Comparison of ENCODE assay signal across 1 cellular context in genomic region chr13:37526710-37527446, GRCh38.
TF ChIP-seq lines count a peak whose summit lies in the region.

No MANE protein-coding gene starts in this region.

TF ChIP-seq in HepG2, 621 proteins besides CTCF, POLR2A, EP300 and RAD21 (continued from another document):
- no peak for TF ChIP-seq ZNF512 (CRISPR knock-in tag; IDR thresholded peaks at IDR 0.05)
- no peak for TF ChIP-seq ZBTB49 (CRISPR knock-in tag; IDR thresholded peaks at IDR 0.05; ENCODE audit: borderline replicate concordance)
- TF ChIP-seq HES4 (CRISPR knock-in tag; IDR thresholded peaks at IDR 0.05; ENCODE audit: borderline replicate concordance): no peak
- no peak for TF ChIP-seq ZZZ3 (CRISPR knock-in tag; IDR thresholded peaks at IDR 0.05; ENCODE audit: borderline replicate concordance)
- no peak for TF ChIP-seq CREM (IDR thresholded peaks at IDR 0.05)
- no peak for TF ChIP-seq CREM (CRISPR knock-in tag; IDR thresholded peaks at IDR 0.05)
- no peak for TF ChIP-seq ZNF33A (CRISPR knock-in tag; IDR thresholded peaks at IDR 0.05; ENCODE audit: borderline replicate concordance)
- no peak for TF ChIP-seq MTF2 (CRISPR knock-in tag; IDR thresholded peaks at IDR 0.05; ENCODE audit: borderline replicate concordance)
